11 cellular contexts compared by ENCODE assay signal in the genomic region with DNA sequence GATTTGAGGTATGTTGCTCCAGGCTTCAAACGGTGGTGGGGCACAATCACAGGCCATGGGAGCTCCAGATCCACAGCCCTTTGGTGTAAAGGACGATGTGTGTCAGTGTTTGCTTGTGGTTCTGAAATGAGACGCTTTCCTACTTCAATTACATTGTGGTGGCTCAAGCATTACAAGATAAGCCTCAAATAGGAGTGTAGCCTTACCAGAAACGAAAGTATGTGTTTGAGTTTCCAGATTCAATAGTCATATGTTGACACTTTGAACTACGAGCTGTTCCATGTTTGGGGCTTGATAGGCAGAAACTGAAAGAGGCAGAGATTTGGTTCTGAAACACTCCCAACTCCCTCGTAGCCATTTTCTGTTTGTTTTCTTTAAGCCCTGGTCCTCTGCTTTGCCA.
DNase-seq lines count a peak whose midpoint lies in the region; ATAC-seq and TF ChIP-seq lines count a peak whose summit lies in the region.
"Had no signal": no experiment of that assay in that cellular context is flagged by ENCODE, and none has a peak within 500 bp of the region (broad histone marks: within the 10 kb centered on the region; RNA-seq: fewer than 3 reads in every experiment).

No MANE protein-coding gene starts in this region.

- CTCF ChIA-PET in PC-3 (lab: Charles Lee), result interaction anchor here (0.5 kb wide), 2 partner anchors 211 to 1038 kb away, joined by 3 read pairs; no protein-coding TSS in a partner anchor

- no peaks in the 10 kb centered on the region for H3K9me2 ChIP-seq in PC-3 (replicated peaks; ENCODE audit: low read length)

- H3K9me3 Mint-ChIP-seq in stimulated activated naive B cell treated with anti-CD40 and anti-IgM and Interleukin-4, amounts not matched to agents 10 μg/mL and 1 μg/mL and 100 μg/mL, for 72 hours, result no peaks in the 10 kb centered on the region
- H3K9me3 Mint-ChIP-seq in effector memory CD8-positive, alpha-beta T cell, result no peaks in the 10 kb centered on the region
- H3K9me3 Mint-ChIP-seq: memory B cell had no signal

- intact Hi-C loops in PC-3 (cut with micrococcal nuclease) (no loop called here), colonic mucosa (cut with DNase I) (no loop called here)

- no peaks in the 10 kb centered on the region for H4K20me1 ChIP-seq in PC-3 (ENCODE audit: low read length)

- H3K4me1 ChIP-seq in PC-3 (ENCODE audit: insufficient read depth, low read length) (peaks cover 20% of the 10 kb centered on the region), colonic mucosa (no peaks in the 10 kb centered on the region), HAP-1 (no peaks in the 10 kb centered on the region)

- no peaks in the 10 kb centered on the region for H3K36me3 Mint-ChIP-seq in stimulated activated naive B cell treated with anti-CD40 and anti-IgM and Interleukin-4, amounts not matched to agents 10 μg/mL and 1 μg/mL and 100 μg/mL, for 72 hours
- peaks cover 2% of the 10 kb centered on the region for H3K36me3 Mint-ChIP-seq in effector memory CD8-positive, alpha-beta T cell (ENCODE audit: insufficient read depth)
- H3K36me3 Mint-ChIP-seq: memory B cell had no signal

- peak overlapping the region; percentile 25; the same call in 1 of the 2 replicates for H2AFZ ChIP-seq in PC-3 (ENCODE audit: low read length)

- no peaks in the 10 kb centered on the region for H3K9me3 ChIP-seq in PC-3 (ENCODE audit: low read length)
- no peaks in the 10 kb centered on the region for H3K9me3 ChIP-seq in colonic mucosa
- no peaks in the 10 kb centered on the region for H3K9me3 ChIP-seq in HAP-1
- H3K9me3 ChIP-seq: SJSA1 had no signal

- ATAC-seq in HG02840 (IDR thresholded peaks at IDR 0.05; ENCODE audit: low FRiP score, unreplicated experiment), result peak; percentile 62
- ATAC-seq in PC-3, result peak; percentile 68
- ATAC-seq in stimulated activated naive B cell treated with anti-CD40 and anti-IgM and Interleukin-4, amounts not matched to agents 10 μg/mL and 1 μg/mL and 100 μg/mL, for 72 hours (replicated peaks), result peak; percentile 46 to 87
- no peak for ATAC-seq in effector memory CD8-positive, alpha-beta T cell (replicated peaks)

- in situ Hi-C loops in HAP-1 (cut with MboI; ENCODE audit: low sequenced_read_pairs), result no loop called here

- no TSS peak for BruUV-seq in PC-3 (replicated peaks; lab: Mats Ljungman, UMichigan)

- H3K4me3 Mint-ChIP-seq in stimulated activated naive B cell treated with anti-CD40 and anti-IgM and Interleukin-4, amounts not matched to agents 10 μg/mL and 1 μg/mL and 100 μg/mL, for 72 hours, result no peak overlapping the region
- H3K4me3 Mint-ChIP-seq in effector memory CD8-positive, alpha-beta T cell, result no peak overlapping the region
- H3K4me3 Mint-ChIP-seq: B cell, memory B cell had no signal

- H3K36me3 ChIP-seq in PC-3 (ENCODE audit: low read depth, low read length) (no peaks in the 10 kb centered on the region), colonic mucosa (no peaks in the 10 kb centered on the region), HAP-1 (replicated peaks) (no peaks in the 10 kb centered on the region)
- H3K36me3 ChIP-seq: SJSA1 had no signal

- TF ChIP-seq CTCF in PC-3 (conservative IDR thresholded peaks at IDR 0.05; ENCODE audit: low read depth, low read length) (no peak), colonic mucosa (IDR thresholded peaks at IDR 0.05) (no peak)

- DNase-seq in activated T-cell treated with anti-CD3 and anti-CD28 coated beads for 48 hours (ENCODE audit: low read depth) (peak; percentile 20), PC-3 (peak; percentile 64), colonic mucosa (no peak), HAP-1 (ENCODE audit: low spot score in 2 of 2) (no peak)
- DNase-seq in activated T-cell treated with anti-CD3 and anti-CD28 coated beads, Interleukin-2, amount 50 U/mL, for 1 hour, result no peak
- no peak for DNase-seq in stimulated activated naive B cell treated with anti-CD40 and anti-IgM and Interleukin-4, amounts not matched to agents 10 μg/mL and 1 μg/mL and 100 μg/mL, for 72 hours
- DNase-seq in effector memory CD8-positive, alpha-beta T cell, result no peak

- peak overlapping the region; percentile 65 for H3K4me2 ChIP-seq in PC-3 (ENCODE audit: low read length)

- H3K79me2 ChIP-seq in PC-3 (ENCODE audit: low read length), result no peaks in the 10 kb centered on the region

- H3K4me3 ChIP-seq in PC-3 (ENCODE audit: low read length) (no peak overlapping the region), colonic mucosa (no peak overlapping the region), HAP-1 (no peak overlapping the region)
- H3K4me3 ChIP-seq: SJSA1 had no signal

- H3K27me3 ChIP-seq in PC-3 (ENCODE audit: low read length), result no peaks in the 10 kb centered on the region
- H3K27me3 ChIP-seq in colonic mucosa, result no peaks in the 10 kb centered on the region
- no peaks in the 10 kb centered on the region for H3K27me3 ChIP-seq in HAP-1 (ENCODE audit: low read depth)
- H3K27me3 ChIP-seq: SJSA1 had no signal

- H3K27me3 Mint-ChIP-seq in stimulated activated naive B cell treated with anti-CD40 and anti-IgM and Interleukin-4, amounts not matched to agents 10 μg/mL and 1 μg/mL and 100 μg/mL, for 72 hours, result peaks cover 18 to 34% of the 10 kb centered on the region in 2 donors
- H3K27me3 Mint-ChIP-seq in effector memory CD8-positive, alpha-beta T cell, result peaks cover 39 to 66% of the 10 kb centered on the region in 2 donors

- H3K4me1 Mint-ChIP-seq in stimulated activated naive B cell treated with anti-CD40 and anti-IgM and Interleukin-4, amounts not matched to agents 10 μg/mL and 1 μg/mL and 100 μg/mL, for 72 hours, result peaks cover 0 to 5% of the 10 kb centered on the region in 2 donors
- peaks cover 5 to 7% of the 10 kb centered on the region in 2 donors for H3K4me1 Mint-ChIP-seq in effector memory CD8-positive, alpha-beta T cell (ENCODE audit: low read depth in 2 of 2)

- no peak overlapping the region for H3K27ac Mint-ChIP-seq in stimulated activated naive B cell treated with anti-CD40 and anti-IgM and Interleukin-4, amounts not matched to agents 10 μg/mL and 1 μg/mL and 100 μg/mL, for 72 hours
- no peak overlapping the region for H3K27ac Mint-ChIP-seq in effector memory CD8-positive, alpha-beta T cell
- H3K27ac Mint-ChIP-seq: B cell, memory B cell had no signal

- no peaks in the 10 kb centered on the region for H3F3A ChIP-seq in PC-3 (ENCODE audit: low read length, unreplicated experiment)

- peak overlapping the region; percentile 49 for H3K27ac ChIP-seq in PC-3 (ENCODE audit: low read length)
- H3K27ac ChIP-seq in colonic mucosa, result no peak overlapping the region
- H3K27ac ChIP-seq: SJSA1 had no signal

- no peak overlapping the region for H3K9ac ChIP-seq in PC-3 (ENCODE audit: low read length)
- no peak overlapping the region for H3K9ac ChIP-seq in colonic mucosa (ENCODE audit: low read depth in 2 of 2, low read length in 2 of 2)

- POLR2A ChIA-PET in PC-3 (lab: Charles Lee; ENCODE audit: unreplicated experiment), result no interaction called here

Comparison
In these comparisons a context has a peak if more than half of its experiments do, and no peak if none do; other contexts are left out.
1. DNase-seq: peak in activated T-cell treated with anti-CD3 and anti-CD28 coated beads for 48 hours (single experiment) and PC-3 (single experiment); none in activated T-cell treated with anti-CD3 and anti-CD28 coated beads, Interleukin-2, amount 50 U/mL, for 1 hour (single experiment), stimulated activated naive B cell treated with anti-CD40 and anti-IgM and Interleukin-4, amounts not matched to agents 10 μg/mL and 1 μg/mL and 100 μg/mL, for 72 hours (single experiment), colonic mucosa (single experiment), HAP-1 (0 of 2) and effector memory CD8-positive, alpha-beta T cell (0 of 3).